In the genomic region with DNA sequence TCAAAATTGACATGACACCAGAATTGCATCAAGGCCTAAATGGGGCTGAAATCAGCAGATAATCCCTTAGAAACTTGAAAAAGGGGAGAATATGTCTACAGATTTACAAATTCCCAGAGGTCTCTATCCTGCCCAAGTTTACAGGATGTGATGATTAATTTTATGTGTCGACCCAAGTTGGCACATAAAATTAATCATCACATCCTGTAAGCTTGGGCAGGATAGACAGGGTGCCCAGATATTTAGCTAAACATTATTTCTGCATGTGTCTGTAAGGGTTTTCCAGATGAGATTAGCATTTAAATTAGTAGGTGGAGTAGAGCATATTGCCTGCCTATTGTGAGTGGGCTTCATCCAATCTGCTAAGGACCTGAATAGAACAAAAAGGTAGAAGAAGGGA, we compare ENCODE assay signal across 25 cellular contexts.
"Had no signal": no experiment of that assay in that cellular context is flagged by ENCODE, and none has a peak within 500 bp of the region (broad histone marks: within the 10 kb centered on the region; RNA-seq: fewer than 3 reads in every experiment).

No MANE protein-coding gene starts in this region.

- H3K9me3 ChIP-seq: sigmoid colon, SJSA1, tibial artery had no signal

- H3K4me1 Mint-ChIP-seq: mesothelial cell of epicardium, neural progenitor cell had no signal

- H3K27me3 ChIP-seq: brain microvascular endothelial cell, neural progenitor cell, sigmoid colon, SJSA1, tibial artery had no signal

- H3K4me2 ChIP-seq: neural progenitor cell, smooth muscle cell had no signal

- H3K27ac Mint-ChIP-seq: dendritic cell treated with granulocyte-macrophage colony-stimulating factor and Interleukin-4, amounts not matched to agents 40 ng/mL and 50 ng/mL, for 4 days; mesothelial cell of epicardium; neural progenitor cell had no signal

- H3K9me3 Mint-ChIP-seq: activated B cell treated with CpG ODN at 0.5 μM for 24 hours; activated T-helper 17 cell treated with anti-CD3 and anti-CD28 coated beads, Interleukin-2, amount 50 U/mL, for 72 hours; dendritic cell treated with granulocyte-macrophage colony-stimulating factor and Interleukin-4, amounts not matched to agents 40 ng/mL and 50 ng/mL, for 4 days; naive thymus-derived CD8-positive, alpha-beta T cell; neural progenitor cell; stimulated activated naive B cell treated with anti-CD40 and anti-IgM and Interleukin-4, amounts not matched to agents 10 μg/mL and 1 μg/mL and 100 μg/mL, for 72 hours had no signal

- H3K36me3 Mint-ChIP-seq: mesothelial cell of epicardium, neural progenitor cell had no signal

- H3K4me1 ChIP-seq: neural progenitor cell, SJSA1 had no signal

- FAIRE-seq: endometrium had no signal

- H3K4me3 ChIP-seq: neural progenitor cell, sigmoid colon, SJSA1, smooth muscle cell, tibial artery had no signal

- H3K36me3 ChIP-seq: brain microvascular endothelial cell, neural progenitor cell, sigmoid colon, SJSA1, tibial artery had no signal

- H3K4me3 Mint-ChIP-seq: dendritic cell treated with granulocyte-macrophage colony-stimulating factor and Interleukin-4, amounts not matched to agents 40 ng/mL and 50 ng/mL, for 4 days; mesothelial cell of epicardium; neural progenitor cell had no signal

- ATAC-seq: activated T-helper 17 cell treated with anti-CD3 and anti-CD28 coated beads, Interleukin-2, amount 50 U/mL, for 72 hours; left ventricle myocardium superior; naive thymus-derived CD8-positive, alpha-beta T cell; stimulated activated naive B cell treated with anti-CD40 and anti-IgM and Interleukin-4, amounts not matched to agents 10 μg/mL and 1 μg/mL and 100 μg/mL, for 72 hours had no signal

- H2AFZ ChIP-seq: neural progenitor cell had no signal

- H3K27me3 Mint-ChIP-seq: activated B cell treated with CpG ODN at 0.5 μM for 24 hours; activated T-helper 17 cell treated with anti-CD3 and anti-CD28 coated beads, Interleukin-2, amount 50 U/mL, for 72 hours; dendritic cell treated with granulocyte-macrophage colony-stimulating factor and Interleukin-4, amounts not matched to agents 40 ng/mL and 50 ng/mL, for 4 days; naive thymus-derived CD8-positive, alpha-beta T cell; stimulated activated naive B cell treated with anti-CD40 and anti-IgM and Interleukin-4, amounts not matched to agents 10 μg/mL and 1 μg/mL and 100 μg/mL, for 72 hours had no signal

- DNase-seq: activated B cell treated with CpG ODN at 0.5 μM for 24 hours; activated CD4-positive, alpha-beta T cell treated with anti-CD3 and anti-CD28 coated beads for 4 hours; aorta; brain microvascular endothelial cell; caudate nucleus; effector CD4-positive, alpha-beta T cell; hippocampal formation; kidney glomerular epithelial cell; left ventricle myocardium superior; mammary epithelial cell; naive thymus-derived CD8-positive, alpha-beta T cell; posterior cingulate gyrus; sigmoid colon; stimulated activated CD4-positive, alpha-beta T cell treated with anti-CD3 and anti-CD28 coated beads, Interleukin-15, amount 100 ng/mL, for 24 hours; stimulated activated CD8-positive, alpha-beta memory T cell treated with anti-CD3 and anti-CD28 coated beads, Interleukin-4, amount 100 ng/mL, for 48 hours; stimulated activated naive B cell treated with anti-CD40 and anti-IgM and Interleukin-4, amounts not matched to agents 10 μg/mL and 1 μg/mL and 100 μg/mL, for 72 hours; substantia nigra; tibial artery had no signal

- H3K27ac ChIP-seq: brain microvascular endothelial cell, neural progenitor cell, sigmoid colon, SJSA1, tibial artery had no signal

- H3K9ac ChIP-seq: neural progenitor cell had no signal
